ENCODE assay signal across 8 cellular contexts in the genomic region with DNA sequence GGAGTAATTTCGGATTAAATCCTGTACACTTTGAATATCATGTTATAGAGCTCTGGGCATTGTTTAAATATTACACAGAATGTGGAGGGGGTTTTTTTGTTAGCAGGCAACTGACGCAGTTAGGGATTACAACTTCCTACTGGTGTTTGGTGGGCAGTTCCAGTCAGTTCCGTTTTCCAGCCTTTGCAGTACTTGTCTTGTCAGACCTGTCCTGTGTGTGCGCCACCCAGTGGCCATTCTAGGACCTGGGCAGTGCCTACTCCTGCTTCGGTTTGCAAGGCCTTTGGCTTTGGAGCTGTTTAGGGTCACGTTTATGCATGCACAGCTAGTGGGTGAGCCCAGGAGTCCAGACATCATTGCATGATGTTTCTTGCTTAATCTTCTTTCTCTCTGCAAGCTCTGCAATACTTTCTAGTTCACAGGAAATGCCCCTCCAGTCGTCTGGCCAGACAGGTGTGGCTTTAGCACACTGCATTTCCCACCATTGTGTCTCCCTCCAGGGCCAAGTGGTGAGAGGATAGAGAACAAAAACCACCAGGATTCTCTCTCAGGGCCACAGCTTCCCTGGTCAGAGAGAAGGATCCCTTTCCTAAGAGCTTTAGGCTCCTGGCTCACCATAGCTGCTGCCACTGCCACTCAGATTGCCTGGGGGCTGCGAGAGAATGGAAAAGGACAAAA.
A peak's percentile ranks its signal among the peaks of the same experiment; 100 is the strongest.
DNase-seq lines count a peak whose midpoint lies in the region; ATAC-seq and TF ChIP-seq lines count a peak whose summit lies in the region.

No MANE protein-coding gene starts in this region.

- no peaks in the 10 kb centered on the region for H3K9me3 Mint-ChIP-seq in chondrocyte (ENCODE audit: low read depth)

- WGBS in liver: 33% methylated on average over 8 of the region's 8 CpGs

- H3K27ac Mint-ChIP-seq in chondrocyte (ENCODE audit: unreplicated experiment): no peak overlapping the region

- no peaks in the 10 kb centered on the region for H3K27me3 ChIP-seq in liver (ENCODE audit: control insufficient read depth in 4 of 4, insufficient read depth in 4 of 4, low read length in 3 of 4)

- H3K9me3 ChIP-seq in liver (ENCODE audit: control insufficient read depth in 4 of 4, low read length in 3 of 4): no peaks in the 10 kb centered on the region

- TF ChIP-seq RAD21 in liver (IDR thresholded peaks at IDR 0.05): peak; percentile 47 to 78

- no peaks in the 10 kb centered on the region for H3K27me3 Mint-ChIP-seq in chondrocyte (ENCODE audit: low read depth)

- TF ChIP-seq CTCF in chondrocyte (IDR thresholded peaks at IDR 0.05) (peak; percentile 87), liver (IDR thresholded peaks at IDR 0.05; ENCODE audit: low read depth, low read length, missing input control) (peak; percentile 63)

- no peak overlapping the region for H3K9ac ChIP-seq in liver (ENCODE audit: low read depth in 1 of 2, low read length in 2 of 2)

- no peaks in the 10 kb centered on the region for H3K36me3 Mint-ChIP-seq in chondrocyte (ENCODE audit: low read depth)

- H3K27ac ChIP-seq in liver (ENCODE audit: low read depth in 1 of 2, low read length in 2 of 2): no peak overlapping the region

- H3K4me3 Mint-ChIP-seq in chondrocyte (ENCODE audit: unreplicated experiment): peak overlapping the region; percentile 3

- DNase-seq in AG08395 (ENCODE audit: low spot score) (peak; percentile 83), NCI-H345 treated with DMSO at 0.1 percent for 48 hours (lab: John Stamatoyannopoulos, UW; ENCODE audit: unreplicated experiment) (peak; percentile 13), chondrocyte (ENCODE audit: low spot score) (no peak)
- peak; percentile 65 for DNase-seq in activated CD4-positive, alpha-beta T cell treated with anti-CD3 and anti-CD28 coated beads for 1 hour
- peak; percentile 75 to 78 for DNase-seq in stimulated activated CD4-positive, alpha-beta T cell treated with anti-CD3 and anti-CD28 coated beads, Interleukin-4, amount 100 ng/mL, for 4 hours

- no peaks in the 10 kb centered on the region for H3K36me3 ChIP-seq in liver (ENCODE audit: control insufficient read depth in 4 of 4, insufficient read depth in 3 of 4, low read depth in 1 of 4, low read length in 3 of 4)

- peaks cover 0 to 3% (median 0%) of the 10 kb centered on the region in 4 donors for H3K4me1 ChIP-seq in liver (ENCODE audit: control insufficient read depth in 4 of 4, insufficient read depth in 4 of 4, low read length in 3 of 4)

- H3K4me1 Mint-ChIP-seq in chondrocyte (ENCODE audit: low read depth): peaks cover 9% of the 10 kb centered on the region

- no peak overlapping the region for H3K4me3 ChIP-seq in liver (ENCODE audit: low read depth in 1 of 3, low read length in 3 of 3)

- ATAC-seq in GM18870 (IDR thresholded peaks at IDR 0.05; ENCODE audit: unreplicated experiment) (peak; percentile 76), HG03108 (IDR thresholded peaks at IDR 0.05; ENCODE audit: unreplicated experiment) (peak; percentile 46)

TF ChIP-seq in liver, 16 proteins besides CTCF, POLR2A, EP300 and RAD21:
- TF ChIP-seq, protein P1, sequence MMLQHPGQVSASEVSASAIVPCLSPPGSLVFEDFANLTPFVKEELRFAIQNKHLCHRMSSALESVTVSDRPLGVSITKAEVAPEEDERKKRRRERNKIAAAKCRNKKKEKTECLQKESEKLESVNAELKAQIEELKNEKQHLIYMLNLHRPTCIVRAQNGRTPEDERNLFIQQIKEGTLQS (IDR thresholded peaks at IDR 0.05): no peak
- TF ChIP-seq, protein P2, sequence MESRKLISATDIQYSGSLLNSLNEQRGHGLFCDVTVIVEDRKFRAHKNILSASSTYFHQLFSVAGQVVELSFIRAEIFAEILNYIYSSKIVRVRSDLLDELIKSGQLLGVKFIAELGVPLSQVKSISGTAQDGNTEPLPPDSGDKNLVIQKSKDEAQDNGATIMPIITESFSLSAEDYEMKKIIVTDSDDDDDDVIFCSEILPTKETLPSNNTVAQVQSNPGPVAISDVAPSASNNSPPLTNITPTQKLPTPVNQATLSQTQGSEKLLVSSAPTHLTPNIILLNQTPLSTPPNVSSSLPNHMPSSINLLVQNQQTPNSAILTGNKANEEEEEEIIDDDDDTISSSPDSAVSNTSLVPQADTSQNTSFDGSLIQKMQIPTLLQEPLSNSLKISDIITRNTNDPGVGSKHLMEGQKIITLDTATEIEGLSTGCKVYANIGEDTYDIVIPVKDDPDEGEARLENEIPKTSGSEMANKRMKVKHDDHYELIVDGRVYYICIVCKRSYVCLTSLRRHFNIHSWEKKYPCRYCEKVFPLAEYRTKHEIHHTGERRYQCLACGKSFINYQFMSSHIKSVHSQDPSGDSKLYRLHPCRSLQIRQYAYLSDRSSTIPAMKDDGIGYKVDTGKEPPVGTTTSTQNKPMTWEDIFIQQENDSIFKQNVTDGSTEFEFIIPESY (IDR thresholded peaks at IDR 0.05): no peak
- TF ChIP-seq NR2F2 (IDR thresholded peaks at IDR 0.05) (no peak), HNF4A (conservative IDR thresholded peaks at IDR 0.05) (no peak), FOXA1 (IDR thresholded peaks at IDR 0.05) (no peak), TAF1 (conservative IDR thresholded peaks at IDR 0.05) (no peak), EGR1 (IDR thresholded peaks at IDR 0.05; ENCODE audit: low read depth in 2 of 2) (no peak), FOXA2 (IDR thresholded peaks at IDR 0.05) (no peak), GABPA (IDR thresholded peaks at IDR 0.05 in 1 of 2, conservative IDR thresholded peaks at IDR 0.05 in 1 of 2) (peak in 1 of 2 donors; percentile 41)
TF ChIP-seq in liver: peak in this region for 1.
